ENCODE assay signal across 35 cellular contexts in the genomic region with DNA sequence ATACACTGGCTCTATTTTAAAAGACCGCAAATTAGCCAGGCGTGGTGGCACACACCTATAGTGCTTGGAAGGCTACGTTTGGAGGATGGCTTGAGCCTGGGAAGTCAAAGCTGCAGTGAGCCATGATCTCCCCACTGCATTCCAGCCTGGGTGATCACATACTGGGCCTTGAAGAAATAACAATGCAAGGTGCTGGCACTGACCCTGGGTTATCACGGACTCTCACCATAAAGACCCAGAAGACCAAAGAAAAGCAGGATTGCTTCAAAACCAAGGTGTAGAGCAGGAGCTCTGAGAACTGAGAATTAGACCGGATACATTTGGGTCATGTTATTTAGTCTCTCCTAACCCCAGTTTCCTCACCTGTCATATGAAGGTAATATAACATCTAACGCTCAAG.
"Had no signal": no experiment of that assay in that cellular context is flagged by ENCODE, and none has a peak within 500 bp of the region (broad histone marks: within the 10 kb centered on the region; RNA-seq: fewer than 3 reads in every experiment).

No MANE protein-coding gene starts in this region.

- DNase-seq: Karpas-422, Kasumi-1, MM.1S, MV-4-11, NCI-H1048, NCI-H1092, NCI-H1092 treated with DMSO at 0.1 percent for 48 hours, NCI-H1105, NCI-H1105 treated with DMSO at 0.1 percent for 48 hours, NCI-H1417, NCI-H1417 treated with DMSO at 0.1 percent for 48 hours, NCI-H1436, NCI-H1436 treated with DMSO at 0.1 percent for 48 hours, NCI-H146, NCI-H1694, NCI-H1694 treated with DMSO at 0.1 percent for 48 hours, NCI-H187, NCI-H187 treated with DMSO at 0.1 percent for 48 hours, NCI-H1930, NCI-H2029, NCI-H2029 treated with DMSO at 0.1 percent for 48 hours, NCI-H2081, NCI-H2081 treated with DMSO at 0.1 percent for 48 hours, NCI-H2107, NCI-H2171, NCI-H2171 treated with DMSO at 0.1 percent for 48 hours, NCI-H2227 treated with DMSO at 0.1 percent for 48 hours, NCI-H226, NCI-H345, NCI-H446, NCI-H446 treated with DMSO at 0.1 percent for 48 hours, NCI-H510A, NCI-H510A treated with DMSO at 0.1 percent for 48 hours, NCI-H524, NCI-H524 treated with DMSO at 0.1 percent for 48 hours had no signal
